In the genomic region with DNA sequence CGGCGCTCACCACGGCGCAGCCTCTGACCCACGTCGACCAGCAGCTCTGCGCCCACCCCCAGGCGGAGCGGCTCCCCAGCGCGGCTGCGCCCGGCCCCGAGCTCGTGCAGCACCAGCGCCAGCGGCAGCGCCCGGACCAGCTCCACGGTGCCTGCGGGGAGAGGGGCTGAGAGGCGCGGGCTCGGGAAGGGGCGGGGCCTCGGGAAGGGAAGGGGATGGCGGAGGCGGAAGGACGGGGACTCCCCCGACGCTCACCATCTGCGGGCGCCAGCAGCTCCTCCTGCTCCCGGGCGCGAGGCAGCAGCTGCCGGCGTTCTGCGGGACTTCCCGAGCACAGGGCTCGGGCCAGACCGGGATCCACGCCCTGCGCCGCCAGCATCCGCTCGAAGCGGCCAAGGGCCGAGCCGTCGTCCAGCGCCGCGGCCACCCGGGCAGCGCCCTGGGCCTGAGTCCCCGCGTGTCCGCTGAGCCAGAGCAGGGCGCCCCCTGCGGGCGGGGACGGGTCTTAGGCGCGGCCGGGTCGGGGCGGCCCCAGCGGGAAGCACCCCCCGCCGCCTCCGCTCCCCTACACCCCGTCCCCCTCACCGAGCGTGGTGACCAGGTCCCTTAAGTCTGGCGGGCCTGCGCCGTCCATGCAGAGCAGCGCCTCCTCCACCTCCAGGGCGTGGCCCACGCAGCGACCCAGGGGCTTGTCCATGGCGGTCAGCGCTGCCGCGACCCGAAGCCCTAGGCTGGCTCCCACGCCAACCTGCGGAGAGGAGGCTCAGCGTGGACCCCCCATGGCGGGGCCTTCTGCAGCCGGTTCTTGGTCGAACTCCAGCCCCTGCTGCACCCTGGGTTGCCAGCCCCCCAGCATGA, we compare ENCODE assay signal across 8 cellular contexts. TPM values are rescaled to one million over a fixed set of nuclear protein-coding genes. Genes with fewer than 3 reads are reported as not detected.
DNase-seq lines count a peak whose midpoint lies in the region; ATAC-seq and TF ChIP-seq lines count a peak whose summit lies in the region.

No MANE protein-coding gene starts in this region.

- H3K36me3 ChIP-seq in SK-N-MC (ENCODE audit: insufficient read depth, low read length) (peaks cover 12% of the 10 kb centered on the region; the same call in 1 of the 2 replicates), parathyroid adenoma (ENCODE audit: control insufficient read depth, insufficient read depth, low read length) (no peaks in the 10 kb centered on the region), upper lobe of right lung (peaks cover 20% of the 10 kb centered on the region)

- peaks cover 23% of the 10 kb centered on the region for H3K4me1 Mint-ChIP-seq in activated naive CD8-positive, alpha-beta T cell (ENCODE audit: low read depth)

- no peaks in the 10 kb centered on the region for H3K27me3 Mint-ChIP-seq in activated naive CD8-positive, alpha-beta T cell

- no peaks in the 10 kb centered on the region for H3K79me2 ChIP-seq in parathyroid adenoma

- H3K4me3 ChIP-seq in SK-N-MC (peak overlapping the region; percentile 84), parathyroid adenoma (ENCODE audit: low read depth, low read length) (peak overlapping the region; percentile 81), upper lobe of right lung (peak overlapping the region; percentile 90)

- intact Hi-C loops in Right ventricle myocardium inferior (cut with DNase I) = loop anchor here (5.0 kb wide), 1 partner anchor 96 kb away; no protein-coding TSS in a partner anchor
- intact Hi-C loops in upper lobe of right lung (cut with DNase I) = no loop called here

- H3K4me1 ChIP-seq in parathyroid adenoma (peaks cover 4% of the 10 kb centered on the region), upper lobe of right lung (peaks cover 34% of the 10 kb centered on the region)

- H3K36me3 Mint-ChIP-seq in activated naive CD8-positive, alpha-beta T cell = peaks cover 2% of the 10 kb centered on the region

- peak overlapping the region; percentile 95 for H3K4me2 ChIP-seq in parathyroid adenoma (ENCODE audit: low read length)

- H2AFZ ChIP-seq in parathyroid adenoma = peak overlapping the region; percentile 74

- H3K4me3 Mint-ChIP-seq in activated naive CD8-positive, alpha-beta T cell = peak overlapping the region; percentile 77

- H3K9ac ChIP-seq in SK-N-MC (ENCODE audit: insufficient read length) (peak overlapping the region; percentile 79), parathyroid adenoma (no peak overlapping the region)

- H3K9me3 Mint-ChIP-seq in activated naive CD8-positive, alpha-beta T cell (ENCODE audit: low read depth) = no peaks in the 10 kb centered on the region

- peak; percentile 89 for DNase-seq in Daoy (ENCODE audit: low read depth)
- DNase-seq in KG1 (lab: John Stamatoyannopoulos, UW) = peak; percentile 64
- no peak for DNase-seq in SK-N-MC (ENCODE audit: low read depth, low spot score)
- DNase-seq in Right ventricle myocardium inferior (ENCODE audit: missing footprints) = peak; percentile 92
- peak; percentile 95 for DNase-seq in upper lobe of right lung

- H3K9me3 ChIP-seq in SK-N-MC (ENCODE audit: low read depth, low read length) = no peaks in the 10 kb centered on the region
- no peaks in the 10 kb centered on the region for H3K9me3 ChIP-seq in parathyroid adenoma (ENCODE audit: control insufficient read depth, low read length)
- H3K9me3 ChIP-seq in upper lobe of right lung = no peaks in the 10 kb centered on the region

- H3K27ac Mint-ChIP-seq in activated naive CD8-positive, alpha-beta T cell = peak overlapping the region; percentile 80

- H3K27me3 ChIP-seq in parathyroid adenoma (ENCODE audit: control insufficient read depth, insufficient read depth, low read length) (no peaks in the 10 kb centered on the region), upper lobe of right lung (no peaks in the 10 kb centered on the region)

- H3K27ac ChIP-seq in SK-N-MC = peak overlapping the region; percentile 89
- H3K27ac ChIP-seq in parathyroid adenoma = peak overlapping the region; percentile 95
- H3K27ac ChIP-seq in upper lobe of right lung = peak overlapping the region; percentile 93

- TF ChIP-seq CTCF in parathyroid adenoma (IDR thresholded peaks at IDR 0.05) = peak; percentile 43
- TF ChIP-seq CTCF in upper lobe of right lung (IDR thresholded peaks at IDR 0.05) = peak; percentile 73

- ATAC-seq in GM21619 (IDR thresholded peaks at IDR 0.05; ENCODE audit: unreplicated experiment) (peak; percentile 23), Right ventricle myocardium inferior (peak; percentile 23), upper lobe of right lung (peak; percentile 49)

RNA-seq across cellular contexts. Expression of gene SCO2, which starts 0.8 kb away (rescaled TPM):
- total RNA-seq in Daoy (2014; rRNA removed; shearing (Covaris generic)) = 9.4 and 11.5 TPM in 2 replicates
- not detected for total RNA-seq in Right ventricle myocardium inferior
- 3.1 TPM for total RNA-seq in upper lobe of right lung

RNA-seq across cellular contexts. Expression of gene TYMP, which starts 3.6 kb away (rescaled TPM):
- total RNA-seq in Daoy (2014; rRNA removed; shearing (Covaris generic)) = 5.1 and 5.3 TPM in 2 replicates
- 15.5 TPM for total RNA-seq in Right ventricle myocardium inferior
- total RNA-seq in upper lobe of right lung = 122 TPM

RNA-seq across cellular contexts. Expression of gene NCAPH2, which starts 18.2 kb away (rescaled TPM):
- total RNA-seq in Daoy (2014; rRNA removed; shearing (Covaris generic)) = 70.7 and 85.0 TPM in 2 replicates
- total RNA-seq in Right ventricle myocardium inferior (26.7 TPM), upper lobe of right lung (51.8 TPM)

RNA-seq across cellular contexts. Expression of gene LMF2, which starts 18.7 kb away (rescaled TPM):
- 13.9 and 25.4 TPM in 2 replicates for total RNA-seq in Daoy (2014; rRNA removed; shearing (Covaris generic))
- 24.9 TPM for total RNA-seq in Right ventricle myocardium inferior
- total RNA-seq in upper lobe of right lung = 65.8 TPM

RNA-seq across cellular contexts. Expression of gene KLHDC7B, which starts 19.5 kb away (rescaled TPM):
- total RNA-seq in Daoy (2014; rRNA removed; shearing (Covaris generic)) = 0.06 TPM in 1 of 2 replicates, not detected in the other
- total RNA-seq in Right ventricle myocardium inferior (not detected), upper lobe of right lung (0.69 TPM)
